ENCODE assay signal across 8 cellular contexts in genomic region chr3:9422712-9423424, GRCh38.
A peak's percentile ranks its signal among the peaks of the same experiment; 100 is the strongest.
DNase-seq lines count a peak whose midpoint lies in the region.

No MANE protein-coding gene starts in this region.

- DNase-seq in DMS53 (lab: John Stamatoyannopoulos, UW) (peak; percentile 88), HuH-7.5 (ENCODE audit: low spot score) (peak; percentile 76), OCI-M1 (lab: John Stamatoyannopoulos, UW) (peak; percentile 99), T47D (ENCODE audit: low read depth in 1 of 2, low spot score in 1 of 2) (peak; percentile 35 to 94), iPS DF 19.7 (ENCODE audit: low read depth, low spot score) (peak; percentile 25), retina (peak; percentile 70), activated gamma-delta T cell treated with Interleukin-2 at 50 U/mL for 16 hours (no peak)
- DNase-seq in stimulated activated CD4-positive, alpha-beta T cell treated with anti-CD3 and anti-CD28 coated beads, Interleukin-12 subunit alpha, Interleukin-12 subunit beta, amount 100 ng/mL, for 4 hours = no peak

- in situ Hi-C loops in T47D (cut with HindIII; ENCODE audit: low pct_unique_long_range_greater_than_20kb, low sequenced_read_pairs) = no loop called here

Comparison
In these comparisons a context has a peak if more than half of its experiments do, and no peak if none do; other contexts are left out.
1. DNase-seq: peak in DMS53 (single experiment), HuH-7.5 (single experiment), OCI-M1 (single experiment), T47D (2 of 2), iPS DF 19.7 (single experiment) and retina (single experiment); none in activated gamma-delta T cell treated with Interleukin-2 at 50 U/mL for 16 hours (single experiment) and stimulated activated CD4-positive, alpha-beta T cell treated with anti-CD3 and anti-CD28 coated beads, Interleukin-12 subunit alpha, Interleukin-12 subunit beta, amount 100 ng/mL, for 4 hours (single experiment).